ENCODE assay signal across 1 cellular context in the genomic region with DNA sequence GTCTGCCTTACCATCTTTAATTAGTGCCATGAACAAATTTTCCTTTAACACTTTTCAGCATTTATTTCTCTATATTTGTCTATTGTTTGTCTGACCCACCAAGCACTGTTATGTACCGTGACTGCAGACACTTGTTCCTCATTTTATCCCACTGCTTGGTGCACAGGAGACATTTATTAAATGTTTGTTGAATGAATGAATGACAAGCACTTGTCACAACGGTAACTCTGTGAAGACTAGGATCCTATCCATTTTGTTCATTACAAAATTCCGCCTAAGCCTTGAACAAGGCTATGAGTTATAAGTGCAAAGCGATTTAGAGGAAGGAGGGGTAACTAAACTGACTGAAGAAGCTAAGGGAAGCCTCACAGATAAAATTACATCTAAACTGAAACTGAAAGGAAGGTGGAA.
TF ChIP-seq lines count a peak whose summit lies in the region.

No MANE protein-coding gene starts in this region.

TF ChIP-seq in endothelial cell of umbilical vein, 7 proteins besides CTCF, POLR2A, EP300 and RAD21:
- TF ChIP-seq MYC (IDR thresholded peaks at IDR 0.05; ENCODE audit: low read depth, low read length): no peak
- TF ChIP-seq GATA2 (IDR thresholded peaks at IDR 0.05; ENCODE audit: insufficient read depth, insufficient read length, low read depth, low read length): no peak
- no peak for TF ChIP-seq POLR2AphosphoS5 (IDR thresholded peaks at IDR 0.05; ENCODE audit: insufficient read depth, low read depth, low read length)
- no peak for TF ChIP-seq EZH2 (IDR thresholded peaks at IDR 0.05; ENCODE audit: borderline replicate concordance, low read depth, low read length, severe bottlenecking)
- TF ChIP-seq JUN (IDR thresholded peaks at IDR 0.05; ENCODE audit: borderline replicate concordance, insufficient read depth, insufficient read length, low read depth): no peak
- TF ChIP-seq, protein P1, sequence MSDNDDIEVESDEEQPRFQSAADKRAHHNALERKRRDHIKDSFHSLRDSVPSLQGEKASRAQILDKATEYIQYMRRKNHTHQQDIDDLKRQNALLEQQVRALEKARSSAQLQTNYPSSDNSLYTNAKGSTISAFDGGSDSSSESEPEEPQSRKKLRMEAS (IDR thresholded peaks at IDR 0.05; ENCODE audit: insufficient read depth, insufficient read length): no peak
- TF ChIP-seq FOS (IDR thresholded peaks at IDR 0.05; ENCODE audit: borderline replicate concordance, insufficient read depth, low read length): no peak
